Comparison of ENCODE assay signal across 8 cellular contexts in genomic region chr14:36070056-36071043, GRCh38.
DNase-seq lines count a peak whose midpoint lies in the region; ATAC-seq and TF ChIP-seq lines count a peak whose summit lies in the region.

No MANE protein-coding gene starts in this region.

- peak; percentile 85 to 86 for ATAC-seq in lower lobe of right lung
- ATAC-seq in upper lobe of right lung = peak; percentile 92

- in situ Hi-C loops in SK-MEL-5 (cut with HindIII; ENCODE audit: low pct_unique_long_range_greater_than_20kb, low sequenced_read_pairs) = no loop called here

- DNase-seq in GDM1 (lab: John Stamatoyannopoulos, UW) (peak; percentile 25), H7 (peak; percentile 38), NCI-H1092 (lab: John Stamatoyannopoulos, UW) (peak; percentile 76), SK-MEL-5 (ENCODE audit: low read depth, low spot score) (peak; percentile 80), colonic mucosa (peak; percentile 48), lower lobe of right lung (peak; percentile 78), upper lobe of right lung (peak; percentile 84), T-helper 9 cell (no peak)

- H3K27me3 ChIP-seq in H7 (ENCODE audit: control insufficient read depth, insufficient read depth, low read length) (no peaks in the 10 kb centered on the region), colonic mucosa (no peaks in the 10 kb centered on the region), lower lobe of right lung (ENCODE audit: low read depth) (no peaks in the 10 kb centered on the region), upper lobe of right lung (no peaks in the 10 kb centered on the region)

- H3K36me3 ChIP-seq in H7 (replicated peaks; ENCODE audit: control insufficient read depth, insufficient read depth, low read length) = no peaks in the 10 kb centered on the region
- H3K36me3 ChIP-seq in colonic mucosa = no peaks in the 10 kb centered on the region
- H3K36me3 ChIP-seq in lower lobe of right lung = no peaks in the 10 kb centered on the region
- no peaks in the 10 kb centered on the region for H3K36me3 ChIP-seq in upper lobe of right lung

- H3K9me3 ChIP-seq in colonic mucosa = no peaks in the 10 kb centered on the region
- H3K9me3 ChIP-seq in lower lobe of right lung = no peaks in the 10 kb centered on the region
- H3K9me3 ChIP-seq in upper lobe of right lung = no peaks in the 10 kb centered on the region

- H3K27ac ChIP-seq in colonic mucosa (no peak overlapping the region), lower lobe of right lung (no peak overlapping the region), upper lobe of right lung (no peak overlapping the region)

- H3K4me1 ChIP-seq in colonic mucosa = no peaks in the 10 kb centered on the region
- H3K4me1 ChIP-seq in lower lobe of right lung = peaks cover 9% of the 10 kb centered on the region
- no peaks in the 10 kb centered on the region for H3K4me1 ChIP-seq in upper lobe of right lung

- intact Hi-C loops in colonic mucosa (cut with DNase I) (loop anchor here (5.0 kb wide), 2 partner anchors 188 to 487 kb away; no protein-coding TSS in a partner anchor), lower lobe of right lung (cut with DNase I) (no loop called here), upper lobe of right lung (cut with DNase I) (no loop called here)

- H3K9ac ChIP-seq in colonic mucosa (ENCODE audit: low read depth in 2 of 2, low read length in 2 of 2) = no peak overlapping the region

- TF ChIP-seq CTCF in colonic mucosa (IDR thresholded peaks at IDR 0.05) (peak; percentile 48), lower lobe of right lung (IDR thresholded peaks at IDR 0.05) (peak; percentile 62), upper lobe of right lung (IDR thresholded peaks at IDR 0.05) (peak; percentile 62)

- H3K4me3 ChIP-seq in H7 (ENCODE audit: insufficient read depth, low read depth, low read length) = no peak overlapping the region
- no peak overlapping the region for H3K4me3 ChIP-seq in colonic mucosa
- no peak overlapping the region for H3K4me3 ChIP-seq in lower lobe of right lung
- no peak overlapping the region for H3K4me3 ChIP-seq in upper lobe of right lung
